In the genomic region with DNA sequence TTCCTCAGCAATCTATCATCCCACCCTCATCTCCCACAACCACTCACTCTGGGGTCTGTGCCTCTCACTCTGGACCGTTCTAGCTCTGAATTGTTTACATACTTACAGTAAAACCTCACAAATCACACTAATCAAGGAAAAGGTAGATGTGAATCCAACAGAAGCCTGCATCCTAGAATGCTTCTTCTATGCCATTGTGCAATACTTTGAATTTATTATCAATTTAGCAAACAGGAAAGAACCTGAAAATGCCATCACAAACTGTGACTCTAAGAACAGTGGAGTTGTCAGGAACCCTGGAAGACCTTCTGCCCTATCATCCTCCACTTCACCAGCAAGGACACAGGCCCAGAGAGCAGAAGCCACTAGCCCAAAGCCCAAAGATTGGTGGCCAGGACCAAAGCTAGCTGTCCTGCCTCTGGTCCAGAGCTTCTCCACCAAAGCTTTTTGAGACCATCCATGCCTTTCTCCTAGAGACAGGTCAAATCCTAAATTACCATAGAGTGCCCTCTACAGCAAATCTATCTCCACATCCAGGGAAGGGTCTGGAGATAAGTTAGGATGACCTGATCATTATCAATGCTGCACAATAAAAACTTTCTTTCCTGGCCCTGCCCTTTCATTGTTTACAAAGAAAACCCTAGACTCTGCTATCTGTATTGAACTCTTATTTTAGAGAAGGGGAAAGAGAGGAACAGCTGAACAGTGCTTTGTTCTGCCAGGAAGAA, we compare ENCODE assay signal across 12 cellular contexts. TPM values are rescaled to one million over a fixed set of nuclear protein-coding genes. Genes with fewer than 3 reads are reported as not detected.
DNase-seq lines count a peak whose midpoint lies in the region; ATAC-seq and TF ChIP-seq lines count a peak whose summit lies in the region.
"Had no signal": no experiment of that assay in that cellular context is flagged by ENCODE, and none has a peak within 500 bp of the region (broad histone marks: within the 10 kb centered on the region; RNA-seq: fewer than 3 reads in every experiment).

No MANE protein-coding gene starts in this region.

- peaks cover 23% of the 10 kb centered on the region for H3K4me1 Mint-ChIP-seq in mesothelial cell of epicardium

- H3K36me3 ChIP-seq in HUES6 (ENCODE audit: control insufficient read depth, insufficient read depth, low read length) (no peaks in the 10 kb centered on the region), suprapubic skin (no peaks in the 10 kb centered on the region)
- H3K36me3 ChIP-seq: WERI-Rb-1 had no signal

- H3K27me3 Mint-ChIP-seq in mesothelial cell of epicardium (ENCODE audit: low read depth) = peaks cover 21% of the 10 kb centered on the region

- ATAC-seq in GM21526 (IDR thresholded peaks at IDR 0.05; ENCODE audit: low FRiP score, unreplicated experiment) = no peak
- no peak for ATAC-seq in GM19452 (IDR thresholded peaks at IDR 0.05; ENCODE audit: unreplicated experiment)
- ATAC-seq: stimulated activated naive B cell treated with anti-CD40 and anti-IgM and Interleukin-4, amounts not matched to agents 10 μg/mL and 1 μg/mL and 100 μg/mL, for 72 hours had no signal

- no peaks in the 10 kb centered on the region for H3K36me3 Mint-ChIP-seq in mesothelial cell of epicardium

- H3K4me1 ChIP-seq in HUES6 (ENCODE audit: control insufficient read depth, insufficient read depth, low read length) = peaks cover 38% of the 10 kb centered on the region
- H3K4me1 ChIP-seq in suprapubic skin = peaks cover 14% of the 10 kb centered on the region

- H3K9me3 ChIP-seq in HUES6 (ENCODE audit: control insufficient read depth, insufficient read depth, low read depth, low read length) (no peaks in the 10 kb centered on the region), suprapubic skin (no peaks in the 10 kb centered on the region)

- TF ChIP-seq EP300 in suprapubic skin (IDR thresholded peaks at IDR 0.05) = no peak

- no peak overlapping the region for H3K9ac ChIP-seq in HUES6 (ENCODE audit: low read length)

- H3K4me3 ChIP-seq in HUES6 (ENCODE audit: low read depth, low read length) = peak overlapping the region; percentile 71
- peak overlapping the region; percentile 84 for H3K4me3 ChIP-seq in coronary artery
- H3K4me3 ChIP-seq in suprapubic skin = peak overlapping the region; percentile 81

- H3K27ac ChIP-seq in HUES6 (ENCODE audit: low read depth, low read length) (no peak overlapping the region), coronary artery (peak overlapping the region; percentile 78 to 88), suprapubic skin (no peak overlapping the region)
- H3K27ac ChIP-seq: WERI-Rb-1 had no signal

- TF ChIP-seq CTCF in coronary artery (IDR thresholded peaks at IDR 0.05) (no peak), mesothelial cell of epicardium (IDR thresholded peaks at IDR 0.05; ENCODE audit: unreplicated experiment) (no peak), suprapubic skin (IDR thresholded peaks at IDR 0.05) (no peak)

- no peak overlapping the region for H3K27ac Mint-ChIP-seq in mesothelial cell of epicardium
- H3K27ac Mint-ChIP-seq: activated T-cell treated with anti-CD3 and anti-CD28 coated beads, Interleukin-2, amount 50 U/mL, for 24 hours; stimulated activated naive B cell treated with anti-CD40 and anti-IgM and Interleukin-4, amounts not matched to agents 10 μg/mL and 1 μg/mL and 100 μg/mL, for 72 hours had no signal

- TF ChIP-seq POLR2A in suprapubic skin (IDR thresholded peaks at IDR 0.05) = no peak

- DNase-seq in coronary artery (ENCODE audit: low spot score) (no peak), mesothelial cell of epicardium (ENCODE audit: low spot score in 2 of 2, unreplicated experiment in 2 of 2) (no peak), suprapubic skin (ENCODE audit: low spot score in 2 of 2) (peak in 1 of 2 donors; percentile 16), NCI-H1092 treated with DMSO at 0.1 percent for 48 hours (lab: John Stamatoyannopoulos, UW) (no peak)
- DNase-seq: activated T-cell treated with anti-CD3 and anti-CD28 coated beads, Interleukin-2, amount 50 U/mL, for 24 hours; MV-4-11; SHP77; stimulated activated naive B cell treated with anti-CD40 and anti-IgM and Interleukin-4, amounts not matched to agents 10 μg/mL and 1 μg/mL and 100 μg/mL, for 72 hours; WERI-Rb-1 had no signal

- WGBS in suprapubic skin = 81% methylated on average over 1 of the region's 1 CpG

- no peaks in the 10 kb centered on the region for H3K27me3 ChIP-seq in HUES6 (ENCODE audit: control insufficient read depth, insufficient read depth, low read length)
- H3K27me3 ChIP-seq in suprapubic skin = no peaks in the 10 kb centered on the region

- H3K9me3 Mint-ChIP-seq in mesothelial cell of epicardium = no peaks in the 10 kb centered on the region
- H3K9me3 Mint-ChIP-seq: activated T-cell treated with anti-CD3 and anti-CD28 coated beads, Interleukin-2, amount 50 U/mL, for 24 hours; stimulated activated naive B cell treated with anti-CD40 and anti-IgM and Interleukin-4, amounts not matched to agents 10 μg/mL and 1 μg/mL and 100 μg/mL, for 72 hours had no signal

- H3K4me3 Mint-ChIP-seq in mesothelial cell of epicardium = peak overlapping the region; percentile 51
- H3K4me3 Mint-ChIP-seq: activated T-cell treated with anti-CD3 and anti-CD28 coated beads, Interleukin-2, amount 50 U/mL, for 24 hours had no signal

RNA-seq across cellular contexts. Expression of a gene that starts 2.4 kb away (rescaled TPM):
- total RNA-seq in mesothelial cell of epicardium (21.5 to 25.1 TPM (median 24.9 TPM) in 3 replicates), suprapubic skin (10 to 100 TPM; 28.1 to 92.5 (median 41.7) TPM)

Comparison
In these comparisons a context has a peak if more than half of its experiments do, and no peak if none do; other contexts are left out.
1. H3K27ac ChIP-seq: peak in coronary artery (2 of 2); none in HUES6 (single experiment) and suprapubic skin (single experiment).
2. Peak in every context shown above with its lines, with median percentiles within 50 percentile points of each other: H3K4me3 ChIP-seq.